Comparison of ENCODE assay signal across 26 cellular contexts in the genomic region with DNA sequence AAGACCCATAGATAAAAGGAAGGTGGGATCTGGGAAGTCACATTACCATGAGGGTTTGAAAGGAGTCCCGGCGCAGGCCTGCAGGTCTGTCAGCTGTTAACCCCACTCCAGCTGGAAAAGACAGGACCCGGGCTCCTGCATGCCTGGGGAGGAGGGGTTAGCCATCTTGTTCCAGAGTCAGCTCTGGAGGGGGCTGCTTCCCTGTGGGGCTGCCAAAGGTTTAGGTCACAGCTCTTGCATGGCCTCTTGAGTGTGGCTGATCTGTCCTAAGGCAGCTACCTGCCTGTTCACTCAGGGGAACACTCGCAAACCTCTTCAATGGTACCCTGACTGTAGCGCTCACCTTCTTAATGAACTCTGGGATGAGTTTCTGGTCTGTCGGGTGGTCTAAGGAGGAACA.
"Had no signal": no experiment of that assay in that cellular context is flagged by ENCODE, and none has a peak within 500 bp of the region (broad histone marks: within the 10 kb centered on the region; RNA-seq: fewer than 3 reads in every experiment).

No MANE protein-coding gene starts in this region.

- H3K27me3 Mint-ChIP-seq: activated CD4-positive, alpha-beta memory T cell treated with anti-CD3 and anti-CD28 coated beads for 36 hours; activated CD4-positive, alpha-beta T cell treated with anti-CD3 and anti-CD28 coated beads, Interleukin-2, amount 10 ng/mL, durations not matched to agents 7 days and 5 days; activated naive CD8-positive, alpha-beta T cell treated with anti-CD3 and anti-CD28 coated beads, Interleukin-2, amount 10 ng/mL, durations not matched to agents 7 days and 5 days; activated T-helper 17 cell treated with anti-CD3 and anti-CD28 coated beads, Interleukin-2, amount 50 U/mL, for 72 hours had no signal

- H3K9me3 Mint-ChIP-seq: activated CD4-positive, alpha-beta memory T cell treated with anti-CD3 and anti-CD28 coated beads for 36 hours; activated CD4-positive, alpha-beta T cell treated with anti-CD3 and anti-CD28 coated beads, Interleukin-2, amount 10 ng/mL, durations not matched to agents 7 days and 5 days; activated naive CD8-positive, alpha-beta T cell treated with anti-CD3 and anti-CD28 coated beads, Interleukin-2, amount 10 ng/mL, durations not matched to agents 7 days and 5 days; activated T-helper 17 cell treated with anti-CD3 and anti-CD28 coated beads, Interleukin-2, amount 50 U/mL, for 72 hours; T-helper 1 cell treated with Interleukin-12 subunit alpha and Interleukin-12 subunit beta and Interleukin-4 antibody, amounts not matched to agents 30 μg/mL and 1 μg/mL, for 36 hours had no signal

- H3K4me3 Mint-ChIP-seq: activated CD4-positive, alpha-beta memory T cell treated with anti-CD3 and anti-CD28 coated beads for 36 hours; activated CD4-positive, alpha-beta T cell treated with anti-CD3 and anti-CD28 coated beads, Interleukin-2, amount 10 ng/mL, durations not matched to agents 7 days and 5 days; activated naive CD8-positive, alpha-beta T cell treated with anti-CD3 and anti-CD28 coated beads, Interleukin-2, amount 10 ng/mL, durations not matched to agents 7 days and 5 days; activated T-helper 17 cell treated with anti-CD3 and anti-CD28 coated beads, Interleukin-2, amount 50 U/mL, for 72 hours; T-helper 1 cell treated with Interleukin-12 subunit alpha and Interleukin-12 subunit beta and Interleukin-4 antibody, amounts not matched to agents 30 μg/mL and 1 μg/mL, for 36 hours had no signal

- ATAC-seq: activated T-helper 17 cell treated with anti-CD3 and anti-CD28 coated beads, Interleukin-2, amount 50 U/mL, for 72 hours; SK-N-SH treated with all-trans-retinoic acid at 6 μM for 48 hours had no signal

- DNase-seq: activated CD4-positive, alpha-beta memory T cell treated with anti-CD3 and anti-CD28 coated beads for 36 hours; activated CD4-positive, alpha-beta T cell treated with anti-CD3 and anti-CD28 coated beads, Interleukin-2, amount 10 ng/mL, durations not matched to agents 7 days and 5 days; activated CD4-positive, CD25-positive, alpha-beta regulatory T cell treated with anti-CD3 and anti-CD28 coated beads, Interleukin-2, amount 50 U/mL, for 72 hours; activated CD8-positive, alpha-beta memory T cell treated with anti-CD3 and anti-CD28 coated beads for 24 hours; activated gamma-delta T cell; activated naive CD4-positive, alpha-beta T cell treated with anti-CD3 and anti-CD28 coated beads, Interleukin-2, amount 50 U/mL, for 16 hours; activated naive CD8-positive, alpha-beta T cell treated with anti-CD3 and anti-CD28 coated beads, Interleukin-2, amount 10 ng/mL, durations not matched to agents 7 days and 5 days; activated T-cell treated with anti-CD3 and anti-CD28 coated beads, Interleukin-2, amount 50 U/mL, for 48 hours; adrenal gland; anterior cingulate cortex; cerebellar nuclear complex; NCI-H1092; NCI-H1417; NCI-H1930; NCI-H2107; NCI-H2171 treated with DMSO at 0.1 percent for 48 hours; NCI-H345; NCI-H510A; NCI-H526 treated with DMSO at 0.1 percent for 48 hours; NCI-H82; Peyer's patch; Right ventricle myocardium superior; SJCRH30 had no signal

- H3K27ac Mint-ChIP-seq: activated CD4-positive, alpha-beta memory T cell treated with anti-CD3 and anti-CD28 coated beads for 36 hours; activated CD4-positive, alpha-beta T cell treated with anti-CD3 and anti-CD28 coated beads, Interleukin-2, amount 10 ng/mL, durations not matched to agents 7 days and 5 days; activated naive CD8-positive, alpha-beta T cell treated with anti-CD3 and anti-CD28 coated beads, Interleukin-2, amount 10 ng/mL, durations not matched to agents 7 days and 5 days; T-helper 1 cell treated with Interleukin-12 subunit alpha and Interleukin-12 subunit beta and Interleukin-4 antibody, amounts not matched to agents 30 μg/mL and 1 μg/mL, for 36 hours had no signal
